ENCODE assay signal across 1 cellular context in the genomic region with DNA sequence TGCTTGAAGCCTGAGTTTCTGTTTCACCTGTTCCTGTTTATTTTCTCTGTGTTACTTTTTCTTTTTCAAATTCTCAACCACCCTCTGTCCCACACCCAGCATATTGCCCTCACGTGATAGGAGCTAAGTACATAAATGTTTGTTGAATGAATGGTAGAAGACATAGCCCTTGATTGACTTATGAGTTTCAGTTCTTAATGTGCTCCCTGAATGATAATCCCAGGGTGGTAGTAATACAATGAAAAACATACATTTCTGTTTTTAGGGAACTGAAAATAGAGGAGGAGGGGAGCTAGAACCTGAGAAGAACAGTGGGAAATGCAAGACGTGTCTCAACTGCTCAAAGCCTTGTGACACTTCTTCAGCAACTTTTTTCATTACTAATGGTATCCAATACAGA.
TF ChIP-seq lines count a peak whose summit lies in the region.

No MANE protein-coding gene starts in this region.

TF ChIP-seq in GM12878, 131 proteins besides CTCF, POLR2A, EP300 and RAD21 (continued from another document):
- TF ChIP-seq ZNF384 (IDR thresholded peaks at IDR 0.05; ENCODE audit: borderline replicate concordance, low read depth, low read length) (no peak), SPI1 (IDR thresholded peaks at IDR 0.05; ENCODE audit: borderline replicate concordance, insufficient read depth, low read depth, low read length) (peak; percentile 76; the same call in 1 of the 2 replicates), IKZF2 (IDR thresholded peaks at IDR 0.05) (peak; percentile 61 to 72; a peak in 3 of 4 replicates), POLR2AphosphoS2 (IDR thresholded peaks at IDR 0.05; ENCODE audit: low read depth, low read length) (no peak), PML (IDR thresholded peaks at IDR 0.05; ENCODE audit: low read length) (no peak), RB1 (IDR thresholded peaks at IDR 0.05; ENCODE audit: borderline replicate concordance) (no peak), CBX5 (IDR thresholded peaks at IDR 0.05; ENCODE audit: low read depth) (no peak), KLF5 (IDR thresholded peaks at IDR 0.05; ENCODE audit: partially characterized antibody) (no peak), SP1 (IDR thresholded peaks at IDR 0.05; ENCODE audit: low read depth, low read length) (no peak)
- TF ChIP-seq, protein P1, sequence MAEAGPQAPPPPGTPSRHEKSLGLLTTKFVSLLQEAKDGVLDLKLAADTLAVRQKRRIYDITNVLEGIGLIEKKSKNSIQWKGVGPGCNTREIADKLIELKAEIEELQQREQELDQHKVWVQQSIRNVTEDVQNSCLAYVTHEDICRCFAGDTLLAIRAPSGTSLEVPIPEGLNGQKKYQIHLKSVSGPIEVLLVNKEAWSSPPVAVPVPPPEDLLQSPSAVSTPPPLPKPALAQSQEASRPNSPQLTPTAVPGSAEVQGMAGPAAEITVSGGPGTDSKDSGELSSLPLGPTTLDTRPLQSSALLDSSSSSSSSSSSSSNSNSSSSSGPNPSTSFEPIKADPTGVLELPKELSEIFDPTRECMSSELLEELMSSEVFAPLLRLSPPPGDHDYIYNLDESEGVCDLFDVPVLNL (IDR thresholded peaks at IDR 0.05; ENCODE audit: low read depth, low read length): no peak
- TF ChIP-seq, protein P2, sequence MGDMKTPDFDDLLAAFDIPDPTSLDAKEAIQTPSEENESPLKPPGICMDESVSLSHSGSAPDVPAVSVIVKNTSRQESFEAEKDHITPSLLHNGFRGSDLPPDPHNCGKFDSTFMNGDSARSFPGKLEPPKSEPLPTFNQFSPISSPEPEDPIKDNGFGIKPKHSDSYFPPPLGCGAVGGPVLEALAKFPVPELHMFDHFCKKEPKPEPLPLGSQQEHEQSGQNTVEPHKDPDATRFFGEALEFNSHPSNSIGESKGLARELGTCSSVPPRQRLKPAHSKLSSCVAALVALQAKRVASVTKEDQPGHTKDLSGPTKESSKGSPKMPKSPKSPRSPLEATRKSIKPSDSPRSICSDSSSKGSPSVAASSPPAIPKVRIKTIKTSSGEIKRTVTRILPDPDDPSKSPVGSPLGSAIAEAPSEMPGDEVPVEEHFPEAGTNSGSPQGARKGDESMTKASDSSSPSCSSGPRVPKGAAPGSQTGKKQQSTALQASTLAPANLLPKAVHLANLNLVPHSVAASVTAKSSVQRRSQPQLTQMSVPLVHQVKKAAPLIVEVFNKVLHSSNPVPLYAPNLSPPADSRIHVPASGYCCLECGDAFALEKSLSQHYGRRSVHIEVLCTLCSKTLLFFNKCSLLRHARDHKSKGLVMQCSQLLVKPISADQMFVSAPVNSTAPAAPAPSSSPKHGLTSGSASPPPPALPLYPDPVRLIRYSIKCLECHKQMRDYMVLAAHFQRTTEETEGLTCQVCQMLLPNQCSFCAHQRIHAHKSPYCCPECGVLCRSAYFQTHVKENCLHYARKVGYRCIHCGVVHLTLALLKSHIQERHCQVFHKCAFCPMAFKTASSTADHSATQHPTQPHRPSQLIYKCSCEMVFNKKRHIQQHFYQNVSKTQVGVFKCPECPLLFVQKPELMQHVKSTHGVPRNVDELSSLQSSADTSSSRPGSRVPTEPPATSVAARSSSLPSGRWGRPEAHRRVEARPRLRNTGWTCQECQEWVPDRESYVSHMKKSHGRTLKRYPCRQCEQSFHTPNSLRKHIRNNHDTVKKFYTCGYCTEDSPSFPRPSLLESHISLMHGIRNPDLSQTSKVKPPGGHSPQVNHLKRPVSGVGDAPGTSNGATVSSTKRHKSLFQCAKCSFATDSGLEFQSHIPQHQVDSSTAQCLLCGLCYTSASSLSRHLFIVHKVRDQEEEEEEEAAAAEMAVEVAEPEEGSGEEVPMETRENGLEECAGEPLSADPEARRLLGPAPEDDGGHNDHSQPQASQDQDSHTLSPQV (IDR thresholded peaks at IDR 0.05): no peak
- TF ChIP-seq, protein P3, sequence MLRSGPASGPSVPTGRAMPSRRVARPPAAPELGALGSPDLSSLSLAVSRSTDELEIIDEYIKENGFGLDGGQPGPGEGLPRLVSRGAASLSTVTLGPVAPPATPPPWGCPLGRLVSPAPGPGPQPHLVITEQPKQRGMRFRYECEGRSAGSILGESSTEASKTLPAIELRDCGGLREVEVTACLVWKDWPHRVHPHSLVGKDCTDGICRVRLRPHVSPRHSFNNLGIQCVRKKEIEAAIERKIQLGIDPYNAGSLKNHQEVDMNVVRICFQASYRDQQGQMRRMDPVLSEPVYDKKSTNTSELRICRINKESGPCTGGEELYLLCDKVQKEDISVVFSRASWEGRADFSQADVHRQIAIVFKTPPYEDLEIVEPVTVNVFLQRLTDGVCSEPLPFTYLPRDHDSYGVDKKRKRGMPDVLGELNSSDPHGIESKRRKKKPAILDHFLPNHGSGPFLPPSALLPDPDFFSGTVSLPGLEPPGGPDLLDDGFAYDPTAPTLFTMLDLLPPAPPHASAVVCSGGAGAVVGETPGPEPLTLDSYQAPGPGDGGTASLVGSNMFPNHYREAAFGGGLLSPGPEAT (IDR thresholded peaks at IDR 0.05; ENCODE audit: low read depth): peak; percentile 61
- TF ChIP-seq, protein P4, sequence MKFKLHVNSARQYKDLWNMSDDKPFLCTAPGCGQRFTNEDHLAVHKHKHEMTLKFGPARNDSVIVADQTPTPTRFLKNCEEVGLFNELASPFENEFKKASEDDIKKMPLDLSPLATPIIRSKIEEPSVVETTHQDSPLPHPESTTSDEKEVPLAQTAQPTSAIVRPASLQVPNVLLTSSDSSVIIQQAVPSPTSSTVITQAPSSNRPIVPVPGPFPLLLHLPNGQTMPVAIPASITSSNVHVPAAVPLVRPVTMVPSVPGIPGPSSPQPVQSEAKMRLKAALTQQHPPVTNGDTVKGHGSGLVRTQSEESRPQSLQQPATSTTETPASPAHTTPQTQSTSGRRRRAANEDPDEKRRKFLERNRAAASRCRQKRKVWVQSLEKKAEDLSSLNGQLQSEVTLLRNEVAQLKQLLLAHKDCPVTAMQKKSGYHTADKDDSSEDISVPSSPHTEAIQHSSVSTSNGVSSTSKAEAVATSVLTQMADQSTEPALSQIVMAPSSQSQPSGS (IDR thresholded peaks at IDR 0.05; ENCODE audit: low read length): no peak
